In the genomic region with DNA sequence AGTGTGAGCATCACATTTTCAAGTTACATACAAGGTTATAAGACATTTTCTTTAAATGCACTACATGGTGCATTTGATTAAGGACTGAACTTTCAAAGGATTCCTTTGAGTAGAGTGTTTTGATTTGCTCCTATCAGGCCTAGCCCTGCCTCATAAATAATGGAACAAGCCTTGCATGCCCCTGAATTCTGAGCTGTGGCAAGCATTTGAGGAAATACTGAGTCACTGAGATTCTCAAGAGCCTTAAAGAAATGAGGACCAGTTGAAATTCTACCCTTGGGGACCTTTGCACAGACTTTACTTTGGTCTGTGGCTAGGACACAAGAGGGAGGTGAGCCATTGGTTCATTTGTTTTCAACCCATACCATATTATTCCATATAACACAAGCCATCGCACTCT, we compare ENCODE assay signal across 20 cellular contexts.
"Had no signal": no experiment of that assay in that cellular context is flagged by ENCODE, and none has a peak within 500 bp of the region (broad histone marks: within the 10 kb centered on the region; RNA-seq: fewer than 3 reads in every experiment).

No MANE protein-coding gene starts in this region.

- H3K27me3 ChIP-seq: dorsolateral prefrontal cortex, foreskin keratinocyte, left lung, ovary, right atrium auricular region, thyroid gland had no signal

- H3K4me1 ChIP-seq: foreskin keratinocyte, left lung, prostate gland, thyroid gland had no signal

- DNase-seq: activated CD4-positive, alpha-beta T cell treated with anti-CD3 and anti-CD28 coated beads for 1 hour; activated gamma-delta T cell treated with Interleukin-2 at 50 U/mL for 16 hours; activated T-cell treated with anti-CD3 and anti-CD28 coated beads, Interleukin-2, amount 50 U/mL, for 1 hour; anterior cingulate cortex; central memory CD4-positive, alpha-beta T cell; dorsolateral prefrontal cortex; effector memory CD8-positive, alpha-beta T cell; foreskin keratinocyte; left lung; natural killer cell; ovary; stimulated activated CD4-positive, alpha-beta T cell treated with anti-CD3 and anti-CD28 coated beads, Interleukin-4, amount 100 ng/mL, for 4 hours; stimulated activated naive CD8-positive, alpha-beta T cell treated with anti-CD3 and anti-CD28 coated beads, Interleukin-15, Interleukin-2, amounts not matched to agents 100 U/mL and 50 U/mL, for 24 hours; substantia nigra; T-helper 9 cell; thyroid gland had no signal

- H3K27ac ChIP-seq: dorsolateral prefrontal cortex, foreskin keratinocyte, left lung, ovary, prostate gland, right atrium auricular region, thyroid gland had no signal

- H3K4me3 ChIP-seq: dorsolateral prefrontal cortex, left lung, lung, ovary, prostate gland, right atrium auricular region, thyroid gland had no signal

- H3K9me3 ChIP-seq: left lung, ovary, prostate gland, right atrium auricular region, thyroid gland had no signal

- H3K36me3 ChIP-seq: left lung, ovary, prostate gland, right atrium auricular region, thyroid gland had no signal

- ATAC-seq: effector memory CD8-positive, alpha-beta T cell; esophagus mucosa; foreskin keratinocyte; left lung; natural killer cell; stimulated activated naive CD8-positive, alpha-beta T cell treated with anti-CD3 and anti-CD28 coated beads, Interleukin-15, Interleukin-2, amounts not matched to agents 100 U/mL and 50 U/mL, for 24 hours had no signal
